In the genomic region with DNA sequence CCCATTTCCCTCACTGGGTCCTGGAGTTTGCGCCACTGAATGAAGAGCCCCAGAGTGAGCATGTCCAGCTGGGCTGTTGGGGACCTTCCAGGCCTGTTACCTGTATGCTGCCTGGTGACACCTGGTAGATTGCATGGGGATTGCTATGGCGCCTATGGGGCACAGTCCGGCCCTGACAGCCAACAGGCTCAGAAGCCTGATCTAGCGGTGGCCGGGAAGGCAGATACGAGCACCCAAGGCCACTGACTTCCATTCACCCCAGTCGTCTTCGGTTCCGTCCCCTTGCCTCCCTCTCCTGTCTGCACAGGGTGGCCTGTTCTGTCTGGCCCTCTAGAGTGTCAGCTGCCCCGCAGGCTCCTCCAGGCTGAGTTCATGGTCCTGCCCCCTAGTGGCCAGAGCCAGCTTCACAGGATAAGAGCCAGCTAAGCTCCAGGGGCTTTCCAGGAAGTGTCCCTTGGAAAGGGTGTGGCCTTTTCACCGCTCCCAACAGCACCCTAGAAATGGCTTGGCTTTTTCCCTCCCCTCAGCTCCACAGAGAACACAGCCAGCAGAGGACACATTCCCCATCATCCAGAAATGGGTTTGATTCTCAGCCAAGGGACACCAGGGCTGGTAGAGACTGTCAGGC, we compare ENCODE assay signal across 8 cellular contexts.
A peak's percentile ranks its signal among the peaks of the same experiment; 100 is the strongest.
DNase-seq lines count a peak whose midpoint lies in the region; ATAC-seq and TF ChIP-seq lines count a peak whose summit lies in the region.
"Not testable (repeated sequence)": the region's sequence is repeated elsewhere in the genome, so short reads cannot be mapped to it uniquely, and the experiment has no call there.

No MANE protein-coding gene starts in this region.

- H3K4me3 Mint-ChIP-seq in activated CD4-positive, alpha-beta T cell treated with anti-CD3 and anti-CD28 coated beads, Interleukin-2, amount 10 ng/mL, durations not matched to agents 24 days and 14 days; nephron progenitor cell: not testable (repeated sequence)

- H3K36me3 Mint-ChIP-seq in activated CD4-positive, alpha-beta T cell treated with anti-CD3 and anti-CD28 coated beads, Interleukin-2, amount 10 ng/mL, durations not matched to agents 24 days and 14 days (ENCODE audit: low read depth); nephron progenitor cell (ENCODE audit: low read depth): not testable (repeated sequence)

- not testable (repeated sequence) for TF ChIP-seq EP300 in stomach (IDR thresholded peaks at IDR 0.05)

- H3K79me2 ChIP-seq in DOHH2 (ENCODE audit: control insufficient read depth, low read length) = not testable (repeated sequence)

- H3K27me3 ChIP-seq in DOHH2 (ENCODE audit: control insufficient read depth, low read length); NT2/D1 (ENCODE audit: insufficient read depth, insufficient read length); body of pancreas; heart right ventricle: not testable (repeated sequence)
- H3K27me3 ChIP-seq in stomach = peaks cover 0 to 15% (median 0%) of the 10 kb centered on the region in 3 donors

- H3K27me3 Mint-ChIP-seq in activated CD4-positive, alpha-beta T cell treated with anti-CD3 and anti-CD28 coated beads, Interleukin-2, amount 10 ng/mL, durations not matched to agents 24 days and 14 days = peaks cover 13% of the 10 kb centered on the region
- H3K27me3 Mint-ChIP-seq in nephron progenitor cell (ENCODE audit: low read depth, poor library complexity) = peaks cover 36% of the 10 kb centered on the region

- not testable (repeated sequence) for H3F3A ChIP-seq in DOHH2 (ENCODE audit: control insufficient read depth, insufficient read depth)

- not testable (repeated sequence) for H3K9me2 ChIP-seq in DOHH2 (replicated peaks; ENCODE audit: control insufficient read depth, low read length)

- not testable (repeated sequence) for H3K4me3 ChIP-seq in DOHH2 (ENCODE audit: low read length); NT2/D1 (ENCODE audit: insufficient read length, low read depth); body of pancreas; heart right ventricle; stomach

- H3K36me3 ChIP-seq in DOHH2 (ENCODE audit: control insufficient read depth, low read length); NT2/D1 (ENCODE audit: insufficient read depth, insufficient read length, low read length); body of pancreas (replicated peaks in 1 of 2; ENCODE audit: insufficient read depth in 1 of 2, low read depth in 2 of 2); heart right ventricle; stomach: not testable (repeated sequence)

- H3K9ac ChIP-seq in NT2/D1 (ENCODE audit: insufficient read length, low read depth) = not testable (repeated sequence)

- whole genome bisulfite sequencing in body of pancreas, 2 donors = 36 to 50% methylated on average over 10 to 11 of the region's 11 CpGs
- WGBS in heart right ventricle, 2 donors = 53 to 56% methylated on average over 11 of the region's 11 CpGs
- WGBS in stomach, 5 donors = 44 to 72% (median 60%) methylated on average over 10 to 11 of the region's 11 CpGs

- H3K4me2 ChIP-seq in DOHH2 (ENCODE audit: low read length) = not testable (repeated sequence)

- H4K20me1 ChIP-seq in DOHH2 (ENCODE audit: control insufficient read depth, insufficient read depth, low read depth, low read length) = not testable (repeated sequence)

- ATAC-seq in body of pancreas = peak; percentile 56
- peak in 4 of 8 donors; percentile 45 to 74 (median 52) for ATAC-seq in heart right ventricle

- DNase-seq in HT1080 (ENCODE audit: low read depth) = peak; percentile 46
- DNase-seq in NT2/D1 (ENCODE audit: low read depth, low spot score) = peak; percentile 49
- peak; percentile 86 for DNase-seq in activated CD4-positive, alpha-beta T cell treated with anti-CD3 and anti-CD28 coated beads, Interleukin-2, amount 10 ng/mL, durations not matched to agents 24 days and 14 days
- peak in 2 of 4 donors; percentile 63 to 75 for DNase-seq in body of pancreas
- not testable (repeated sequence) for DNase-seq in heart right ventricle, stomach
- peak; percentile 78 for DNase-seq in nephron progenitor cell

- H3K27ac Mint-ChIP-seq in activated CD4-positive, alpha-beta T cell treated with anti-CD3 and anti-CD28 coated beads, Interleukin-2, amount 10 ng/mL, durations not matched to agents 24 days and 14 days = peak overlapping the region; percentile 53
- H3K27ac Mint-ChIP-seq in nephron progenitor cell = not testable (repeated sequence)

- H3K4me1 Mint-ChIP-seq in activated CD4-positive, alpha-beta T cell treated with anti-CD3 and anti-CD28 coated beads, Interleukin-2, amount 10 ng/mL, durations not matched to agents 24 days and 14 days = not testable (repeated sequence)
- H3K4me1 Mint-ChIP-seq in nephron progenitor cell = peaks cover 11% of the 10 kb centered on the region

- not testable (repeated sequence) for H3K27ac ChIP-seq in DOHH2 (ENCODE audit: low read depth, low read length); body of pancreas; heart right ventricle; stomach

- not testable (repeated sequence) for H3K9me3 Mint-ChIP-seq in activated CD4-positive, alpha-beta T cell treated with anti-CD3 and anti-CD28 coated beads, Interleukin-2, amount 10 ng/mL, durations not matched to agents 24 days and 14 days; nephron progenitor cell

- not testable (repeated sequence) for H3K9me3 ChIP-seq in DOHH2 (ENCODE audit: control insufficient read depth, insufficient read depth, low read length); NT2/D1 (ENCODE audit: insufficient read depth, low read length); body of pancreas; heart right ventricle; stomach

- TF ChIP-seq POLR2A in body of pancreas (IDR thresholded peaks at IDR 0.05); stomach (IDR thresholded peaks at IDR 0.05): not testable (repeated sequence)

- intact Hi-C loops in activated CD4-positive, alpha-beta T cell treated with anti-CD3 and anti-CD28 coated beads, Interleukin-2, amount 10 ng/mL, durations not matched to agents 24 days and 14 days (cut with micrococcal nuclease); body of pancreas (cut with DNase I); stomach (cut with DNase I; ENCODE audit: low total_unique reads): not testable (repeated sequence)
- intact Hi-C loops in heart right ventricle (cut with DNase I) = loop anchor here in 2 of 10 donors (5.0 kb wide), 2 partner anchors 826 to 1664 kb away; a partner anchor contains a TSS

- TF ChIP-seq CTCF in DOHH2 (IDR thresholded peaks at IDR 0.05; ENCODE audit: low read depth, low read length, poor library complexity, severe bottlenecking) (peak; percentile 65), body of pancreas (IDR thresholded peaks at IDR 0.05) (peak in 6 of 7 experiments; percentile 4 to 60 (median 42)), heart right ventricle (IDR thresholded peaks at IDR 0.05) (peak; percentile 14 to 70 (median 48)), nephron progenitor cell (IDR thresholded peaks at IDR 0.05) (peak; percentile 57), stomach (IDR thresholded peaks at IDR 0.05) (peak in 4 of 7 experiments; percentile 26 to 52 (median 32))

- not testable (repeated sequence) for H3K4me1 ChIP-seq in DOHH2 (ENCODE audit: control insufficient read depth, low read length); NT2/D1 (ENCODE audit: insufficient read depth, insufficient read length); body of pancreas; heart right ventricle
- H3K4me1 ChIP-seq in stomach = peaks cover 0 to 11% (median 0%) of the 10 kb centered on the region in 4 donors
